ENCODE assay signal across 8 cellular contexts in genomic region chr6:30556964-30557682, GRCh38. TPM values are rescaled to one million over a fixed set of nuclear protein-coding genes. Genes with fewer than 3 reads are reported as not detected.
DNase-seq lines count a peak whose midpoint lies in the region; ATAC-seq lines count a peak whose summit lies in the region.

PRR3 (plus strand) TSS chr6:30557295; CDS start chr6:30557345, 50 bp downstream.

- H3K9me3 ChIP-seq in CD4-positive, alpha-beta memory T cell (ENCODE audit: control insufficient read depth in 1 of 2, low read length in 2 of 2) = no peaks in the 10 kb centered on the region

- CTCF ChIA-PET in CD4-positive, alpha-beta memory T cell (lab: Charles Lee; ENCODE audit: partially characterized antibody) = interaction anchor here (0.6 to 21.7 kb wide), 9 partner anchors 13 to 174 kb away, joined by 3 to 416 read pairs (median 4); partner anchors contain the start of gene ABCF1
- CTCF ChIA-PET in activated CD4-positive, alpha-beta memory T cell treated with anti-CD3 and anti-CD28 coated beads, Interleukin-2, amount 10 ng/mL, durations not matched to agents 7 days and 5 days (lab: Charles Lee) = interaction anchor here (0.5 to 6.8 kb wide), 10 partner anchors 13 to 117 kb away, joined by 3 to 63 read pairs (median 3); partner anchors contain the start of genes ABCF1 and MRPS18B

- peaks cover 0 to 4% (median 0%) of the 10 kb centered on the region in 8 donors for H3K9me3 Mint-ChIP-seq in CD4-positive, alpha-beta memory T cell
- no peaks in the 10 kb centered on the region for H3K9me3 Mint-ChIP-seq in activated CD4-positive, alpha-beta memory T cell treated with anti-CD3 and anti-CD28 coated beads, Interleukin-2, amount 10 ng/mL, durations not matched to agents 7 days and 5 days
- H3K9me3 Mint-ChIP-seq in memory B cell = no peaks in the 10 kb centered on the region

- peaks cover 0 to 1% of the 10 kb centered on the region in 2 donors for H3K27me3 Mint-ChIP-seq in CD4-positive, alpha-beta memory T cell
- no peaks in the 10 kb centered on the region for H3K27me3 Mint-ChIP-seq in activated CD4-positive, alpha-beta memory T cell treated with anti-CD3 and anti-CD28 coated beads, Interleukin-2, amount 10 ng/mL, durations not matched to agents 7 days and 5 days
- H3K27me3 Mint-ChIP-seq in memory B cell = no peaks in the 10 kb centered on the region

- intact Hi-C loops in CD4-positive, alpha-beta memory T cell (cut with micrococcal nuclease) = loop anchor here (1.0 to 10.0 kb wide), 10 partner anchors 14 to 348 kb away; partner anchors contain the start of genes ABCF1, DHX16, GTF2H4 and HLA-E

- H3K27ac Mint-ChIP-seq in CD4-positive, alpha-beta memory T cell = peak within 1 kb of the TSS; percentile 97 to 100 (median 100)
- peak within 1 kb of the TSS; percentile 99 for H3K27ac Mint-ChIP-seq in activated CD4-positive, alpha-beta memory T cell treated with anti-CD3 and anti-CD28 coated beads, Interleukin-2, amount 10 ng/mL, durations not matched to agents 7 days and 5 days
- H3K27ac Mint-ChIP-seq in memory B cell = peak within 1 kb of the TSS; percentile 97

- peak in 3 of 5 donors; percentile 57 to 83 (median 59) for DNase-seq in CD4-positive, alpha-beta memory T cell
- DNase-seq in NCI-H774 (lab: John Stamatoyannopoulos, UW) (peak; percentile 90), memory B cell (ENCODE audit: low spot score in 2 of 2) (peak in 1 of 2 donors; percentile 42)
- peak; percentile 82 for DNase-seq in activated CD4-positive, alpha-beta memory T cell treated with anti-CD3 and anti-CD28 coated beads, Interleukin-2, amount 10 ng/mL, durations not matched to agents 7 days and 5 days
- DNase-seq in effector CD4-positive, alpha-beta T cell = peak; percentile 67
- peak; percentile 34 for DNase-seq in stimulated activated CD8-positive, alpha-beta memory T cell treated with anti-CD3 and anti-CD28 coated beads, Interleukin-15, amount 100 ng/mL, for 1 hour (ENCODE audit: low read depth)

- ATAC-seq in GM19438 (IDR thresholded peaks at IDR 0.05; ENCODE audit: low read depth, unreplicated experiment) (peak; percentile 65), HG03571 (IDR thresholded peaks at IDR 0.05; ENCODE audit: unreplicated experiment) (peak; percentile 24), memory B cell (ENCODE audit: low read depth) (peak; percentile 13)

- peaks cover 30% of the 10 kb centered on the region for H3K36me3 ChIP-seq in CD4-positive, alpha-beta memory T cell (ENCODE audit: insufficient read depth, low read length)

- no peaks in the 10 kb centered on the region for H3K27me3 ChIP-seq in CD4-positive, alpha-beta memory T cell (ENCODE audit: insufficient read depth, low read length)

- peak within 1 kb of the TSS; percentile 79 to 99 for H3K4me3 ChIP-seq in CD4-positive, alpha-beta memory T cell (ENCODE audit: low read length in 2 of 2)

- peak within 1 kb of the TSS; percentile 97 to 100 (median 99) for H3K4me3 Mint-ChIP-seq in CD4-positive, alpha-beta memory T cell
- H3K4me3 Mint-ChIP-seq in activated CD4-positive, alpha-beta memory T cell treated with anti-CD3 and anti-CD28 coated beads, Interleukin-2, amount 10 ng/mL, durations not matched to agents 7 days and 5 days = peak within 1 kb of the TSS; percentile 95
- peak within 1 kb of the TSS; percentile 98 for H3K4me3 Mint-ChIP-seq in memory B cell

- peaks cover 28 to 65% (median 37%) of the 10 kb centered on the region in 4 donors for H3K4me1 Mint-ChIP-seq in CD4-positive, alpha-beta memory T cell
- peaks cover 45% of the 10 kb centered on the region for H3K4me1 Mint-ChIP-seq in activated CD4-positive, alpha-beta memory T cell treated with anti-CD3 and anti-CD28 coated beads, Interleukin-2, amount 10 ng/mL, durations not matched to agents 7 days and 5 days
- H3K4me1 Mint-ChIP-seq in memory B cell = peaks cover 22% of the 10 kb centered on the region

- peak within 1 kb of the TSS; percentile 96 for H3K27ac ChIP-seq in CD4-positive, alpha-beta memory T cell (ENCODE audit: low read depth, low read length)

- H3K4me1 ChIP-seq in CD4-positive, alpha-beta memory T cell (ENCODE audit: insufficient read depth, low read length) = peaks cover 30% of the 10 kb centered on the region

- H3K36me3 Mint-ChIP-seq in CD4-positive, alpha-beta memory T cell = peaks cover 13 to 52% of the 10 kb centered on the region in 2 donors
- H3K36me3 Mint-ChIP-seq in activated CD4-positive, alpha-beta memory T cell treated with anti-CD3 and anti-CD28 coated beads, Interleukin-2, amount 10 ng/mL, durations not matched to agents 7 days and 5 days (ENCODE audit: low read depth) = peaks cover 49% of the 10 kb centered on the region
- peaks cover 16% of the 10 kb centered on the region for H3K36me3 Mint-ChIP-seq in memory B cell

- POLR2A ChIA-PET in CD4-positive, alpha-beta memory T cell (lab: Charles Lee; ENCODE audit: partially characterized antibody) = interaction anchor here (0.6 to 8.6 kb wide), 20 partner anchors 10 to 344 kb away, joined by 3 to 133 read pairs (median 8); partner anchors contain the start of genes ABCF1, DDR1, MDC1 and MRPS18B
- POLR2A ChIA-PET in activated CD4-positive, alpha-beta memory T cell treated with anti-CD3 and anti-CD28 coated beads, Interleukin-2, amount 10 ng/mL, durations not matched to agents 7 days and 5 days (lab: Charles Lee) = interaction anchor here (0.5 to 5.8 kb wide), 32 partner anchors 9 to 174 kb away, joined by 3 to 73 read pairs (median 4); partner anchors contain the start of genes ABCF1, DHX16, MDC1 and MRPS18B

RNA-seq across cellular contexts. Expression of gene PRR3, which starts in this region (rescaled TPM):
- 10 to 100 TPM; 26.4 to 29.1 TPM for total RNA-seq in CD4-positive, alpha-beta memory T cell
- 1 to 10 TPM; 4.3 to 8.5 TPM for polyA plus RNA-seq in CD4-positive, alpha-beta memory T cell
- 10 to 100 TPM; 15.3 TPM for total RNA-seq in activated CD4-positive, alpha-beta memory T cell treated with anti-CD3 and anti-CD28 coated beads, Interleukin-2, amount 10 ng/mL, durations not matched to agents 7 days and 5 days

Comparison
In these comparisons a context has a peak if more than half of its experiments do, and no peak if none do; other contexts are left out.
1. ATAC-seq: peak in every context shown above with its lines; median percentile 65 in GM19438; 24 in HG03571; 13 in memory B cell.